ENCODE assay signal across 18 cellular contexts in the genomic region with DNA sequence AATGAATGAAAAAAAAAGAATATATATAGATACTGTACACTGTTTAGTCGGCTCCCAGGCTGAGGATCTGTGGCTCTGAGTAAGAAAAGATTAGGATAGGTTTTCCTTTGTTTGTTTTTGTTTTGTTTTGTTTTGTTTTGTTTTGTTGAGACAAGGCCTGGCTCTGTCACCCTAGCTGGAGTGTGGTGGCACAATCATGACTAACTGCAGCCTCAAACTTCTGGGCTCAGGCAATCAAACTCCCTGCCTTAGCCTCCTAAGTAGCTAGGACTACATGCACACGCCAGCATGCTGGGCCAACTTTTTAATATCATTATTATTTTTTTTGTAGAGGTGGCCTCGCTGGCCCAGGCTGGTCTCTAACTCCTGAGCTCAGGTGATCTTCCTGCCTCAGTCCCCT.
"Had no signal": no experiment of that assay in that cellular context is flagged by ENCODE, and none has a peak within 500 bp of the region (broad histone marks: within the 10 kb centered on the region; RNA-seq: fewer than 3 reads in every experiment).

No MANE protein-coding gene starts in this region.

- H3K36me3 Mint-ChIP-seq: naive B cell had no signal

- H3K4me3 ChIP-seq: colonic mucosa, lung, right atrium auricular region, stomach, thoracic aorta, transverse colon had no signal

- H3K27ac Mint-ChIP-seq: naive B cell, nephron had no signal

- H3K9me3 ChIP-seq: colonic mucosa, right atrium auricular region, stomach, thoracic aorta, transverse colon had no signal

- H3K27ac ChIP-seq: colonic mucosa, foreskin keratinocyte, right atrium auricular region, thoracic aorta, transverse colon had no signal

- ATAC-seq: foreskin keratinocyte, left colon, left ventricle myocardium superior had no signal

- H3K4me1 Mint-ChIP-seq: naive B cell, nephron had no signal

- H3K27me3 ChIP-seq: colonic mucosa, foreskin keratinocyte, right atrium auricular region, stomach, transverse colon had no signal

- H3K36me3 ChIP-seq: colonic mucosa, right atrium auricular region, stomach, thoracic aorta, transverse colon had no signal

- H3K4me1 ChIP-seq: colonic mucosa, foreskin keratinocyte, right atrium auricular region, transverse colon had no signal

- DNase-seq: colonic mucosa; dermis blood vessel endothelial cell; erythroblast; foreskin keratinocyte; left colon; left ventricle myocardium superior; mesendoderm; naive B cell; small intestine; stimulated activated CD4-positive, alpha-beta T cell treated with anti-CD3 and anti-CD28 coated beads, Interleukin-12 subunit alpha, Interleukin-12 subunit beta, amount 100 ng/mL, for 4 hours; stimulated activated naive CD4-positive, alpha-beta T cell; stomach; substantia nigra; transverse colon had no signal

- H3K4me3 Mint-ChIP-seq: naive B cell, nephron had no signal

- H3K9me3 Mint-ChIP-seq: naive B cell, nephron had no signal
